Comparison of ENCODE assay signal across 15 cellular contexts in genomic region chr12:5335059-5335458, GRCh38.
"Had no signal": no experiment of that assay in that cellular context is flagged by ENCODE, and none has a peak within 500 bp of the region (broad histone marks: within the 10 kb centered on the region; RNA-seq: fewer than 3 reads in every experiment).

No MANE protein-coding gene starts in this region.

- H3K4me3 ChIP-seq: coronary artery, mucosa of descending colon, psoas muscle, right lobe of liver, spleen had no signal

- H3K27me3 ChIP-seq: right lobe of liver, spleen had no signal

- H3K4me1 ChIP-seq: right lobe of liver, spleen had no signal

- H3K9me3 ChIP-seq: mucosa of descending colon, psoas muscle, right lobe of liver, spleen had no signal

- DNase-seq: activated effector memory CD4-positive, alpha-beta T cell treated with Interleukin-2 at 50 U/mL for 16 hours; activated T-cell treated with anti-CD3 and anti-CD28 coated beads, Interleukin-2, amount 50 U/mL, for 1 hour; central memory CD4-positive, alpha-beta T cell; effector CD4-positive, alpha-beta T cell; glutamatergic neuron; immature natural killer cell; left colon; mucosa of descending colon; psoas muscle; right lobe of liver; spleen; stimulated activated CD4-positive, alpha-beta T cell treated with anti-CD3 and anti-CD28 coated beads, Interleukin-1b, Interleukin-23, amount 100 ng/mL, for 48 hours; substantia nigra; trophoblast cell had no signal

- H3K36me3 ChIP-seq: right lobe of liver, spleen had no signal

- H3K27ac ChIP-seq: coronary artery, psoas muscle, right lobe of liver, spleen had no signal
